ENCODE assay signal across 1 cellular context in genomic region chr2:190791347-190791982, GRCh38.
TF ChIP-seq lines count a peak whose summit lies in the region.

No MANE protein-coding gene starts in this region.

TF ChIP-seq in HEK293, 187 proteins besides CTCF, POLR2A, EP300 and RAD21 (continued from another document):
- TF ChIP-seq ZBTB11 (tag by site-specific recombination; conservative IDR thresholded peaks at IDR 0.05; ENCODE audit: low read depth) (no peak), OVOL3 (tag by site-specific recombination; IDR thresholded peaks at IDR 0.05) (no peak), ZNF248 (tag by site-specific recombination; IDR thresholded peaks at IDR 0.05) (no peak), ZSCAN23 (tag by site-specific recombination; IDR thresholded peaks at IDR 0.05) (no peak), INSM2 (tag by site-specific recombination; IDR thresholded peaks at IDR 0.05) (no peak), ZNF529 (tag by site-specific recombination; IDR thresholded peaks at IDR 0.05; ENCODE audit: insufficient replicate concordance) (no peak), ZNF561 (tag by site-specific recombination; IDR thresholded peaks at IDR 0.05; ENCODE audit: borderline replicate concordance) (no peak), ZNF747 (tag by site-specific recombination; IDR thresholded peaks at IDR 0.05) (no peak), ZNF664 (tag by site-specific recombination; IDR thresholded peaks at IDR 0.05) (no peak), ZBTB20 (tag by site-specific recombination; IDR thresholded peaks at IDR 0.05) (no peak), EGR2 (tag by site-specific recombination; IDR thresholded peaks at IDR 0.05; ENCODE audit: low read depth) (peak; percentile 98), ZNF623 (tag by site-specific recombination; IDR thresholded peaks at IDR 0.05) (no peak), BCL6B (tag by site-specific recombination; IDR thresholded peaks at IDR 0.05) (no peak)
